Comparison of ENCODE assay signal across 17 cellular contexts in the genomic region with DNA sequence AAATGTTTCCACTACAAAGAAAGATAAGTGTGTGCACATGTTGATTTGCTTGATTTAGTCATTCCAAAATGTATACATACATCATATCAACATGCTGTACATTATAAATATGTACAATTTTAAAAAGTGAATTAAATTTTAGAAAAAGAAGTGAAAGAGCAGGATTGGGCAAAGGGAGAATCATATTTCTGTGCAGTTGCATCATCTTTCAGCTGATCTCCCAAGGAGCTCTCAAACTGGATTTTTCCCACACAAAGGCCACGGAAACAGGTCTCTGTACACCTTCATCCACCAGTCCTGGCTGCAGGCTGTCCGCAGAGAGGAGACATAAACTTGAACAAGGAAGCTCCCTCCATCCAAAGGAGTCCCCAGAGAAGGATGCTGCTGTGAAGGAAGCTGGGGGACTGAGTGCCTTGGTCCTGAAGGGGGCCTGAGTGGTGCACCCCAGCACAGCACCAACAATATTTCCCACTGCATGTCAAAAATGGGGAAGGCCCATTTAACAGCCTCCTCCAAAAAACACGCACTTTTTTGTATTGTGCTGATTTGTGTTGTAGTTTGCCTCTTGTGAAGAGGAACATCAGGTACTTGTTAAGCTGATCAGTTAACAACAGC.
A peak's percentile ranks its signal among the peaks of the same experiment; 100 is the strongest.
DNase-seq lines count a peak whose midpoint lies in the region; ATAC-seq, FAIRE-seq and TF ChIP-seq lines count a peak whose summit lies in the region.
"Had no signal": no experiment of that assay in that cellular context is flagged by ENCODE, and none has a peak within 500 bp of the region (broad histone marks: within the 10 kb centered on the region; RNA-seq: fewer than 3 reads in every experiment).

No MANE protein-coding gene starts in this region.

- peaks cover 2% of the 10 kb centered on the region for H3K27me3 ChIP-seq in mammary epithelial cell (ENCODE audit: insufficient read depth, low read length)
- H3K27me3 ChIP-seq in K562 (ENCODE audit: control insufficient read depth in 2 of 2, insufficient read depth in 2 of 2, low read length in 2 of 2), result no peaks in the 10 kb centered on the region
- peaks cover 0 to 19% (median 0%) of the 10 kb centered on the region in 4 donors for H3K27me3 ChIP-seq in esophagus muscularis mucosa
- H3K27me3 ChIP-seq in hepatocyte, result peaks cover under 1% of the 10 kb centered on the region
- H3K27me3 ChIP-seq: BLaER1 treated with 17β-estradiol and CSF1 and Interleukin-3, amounts not matched to agents 10 nM and 100 nM had no signal

- H3K4me3 ChIP-seq in mammary epithelial cell (replicated peaks in 1 of 3; ENCODE audit: insufficient read depth in 1 of 3, low read depth in 2 of 3, low read length in 3 of 3) (no peak overlapping the region), K562 (no peak overlapping the region), esophagus muscularis mucosa (no peak overlapping the region), hepatocyte (no peak overlapping the region)
- H3K4me3 ChIP-seq: BLaER1 treated with 17β-estradiol and CSF1 and Interleukin-3, amounts not matched to agents 10 nM and 100 nM; GM12878; GM23248 had no signal

- H3K36me3 ChIP-seq in mammary epithelial cell (ENCODE audit: insufficient read depth, low read length) (no peaks in the 10 kb centered on the region), K562 (ENCODE audit: control insufficient read depth, insufficient read depth, low read length) (no peaks in the 10 kb centered on the region), esophagus muscularis mucosa (no peaks in the 10 kb centered on the region), hepatocyte (replicated peaks; ENCODE audit: insufficient read depth, low read depth) (no peaks in the 10 kb centered on the region)
- H3K36me3 ChIP-seq: BLaER1 treated with 17β-estradiol and CSF1 and Interleukin-3, amounts not matched to agents 10 nM and 100 nM had no signal

- no peaks in the 10 kb centered on the region for H3K9me1 ChIP-seq in K562 (ENCODE audit: control insufficient read depth, insufficient read depth, low read length)

- TF ChIP-seq EP300 in K562 (IDR thresholded peaks at IDR 0.05; ENCODE audit: low read length) (peak; percentile 23; the same call in 1 of the 2 replicates), esophagus muscularis mucosa (IDR thresholded peaks at IDR 0.05) (no peak)

- dilution Hi-C loops in mammary epithelial cell (cut with HindIII; ENCODE audit: low sequenced_read_pairs), result no loop called here

- H3K36me3 Mint-ChIP-seq in MCF 10A (ENCODE audit: insufficient read depth, unreplicated experiment), result no peaks in the 10 kb centered on the region
- H3K36me3 Mint-ChIP-seq: CD8-positive, alpha-beta T cell had no signal

- ATAC-seq in K562 (peak; percentile 57; the same call in 2 of the 3 replicates), GM19452 (IDR thresholded peaks at IDR 0.05; ENCODE audit: unreplicated experiment) (no peak)
- ATAC-seq: CD8-positive, alpha-beta T cell; GM12878 had no signal

- CTCF ChIA-PET in MCF 10A (lab: Yijun Ruan, JAX), result interaction anchor here (0.7 kb wide), 1 partner anchor 415 kb away, joined by 3 read pairs; no protein-coding TSS in a partner anchor
- CTCF ChIA-PET in mammary epithelial cell (lab: Charles Lee; ENCODE audit: low non-redundant PET), result no interaction called here
- CTCF ChIA-PET in K562 (lab: Yijun Ruan, JAX; ENCODE audit: low intra/inter-chr PET ratio), result no interaction called here

- H3K4me1 Mint-ChIP-seq in MCF 10A (ENCODE audit: insufficient read depth, unreplicated experiment), result no peaks in the 10 kb centered on the region
- H3K4me1 Mint-ChIP-seq: B cell had no signal

- H3K9me2 ChIP-seq in hepatocyte (replicated peaks; ENCODE audit: insufficient read depth), result no peaks in the 10 kb centered on the region

- no peaks in the 10 kb centered on the region for H4K20me1 ChIP-seq in mammary epithelial cell (ENCODE audit: insufficient read depth, low read length)
- H4K20me1 ChIP-seq in K562 (replicated peaks; ENCODE audit: control insufficient read depth, insufficient read depth, low read length), result no peaks in the 10 kb centered on the region
- H4K20me1 ChIP-seq in hepatocyte (ENCODE audit: insufficient read depth, poor library complexity, severe bottlenecking), result no peaks in the 10 kb centered on the region
- H4K20me1 ChIP-seq: BLaER1 treated with 17β-estradiol and CSF1 and Interleukin-3, amounts not matched to agents 10 nM and 100 nM had no signal

- no peak for TF ChIP-seq CTCF in MCF 10A (IDR thresholded peaks at IDR 0.05; ENCODE audit: unreplicated experiment)
- TF ChIP-seq CTCF in mammary epithelial cell (conservative IDR thresholded peaks at IDR 0.05 in 1 of 2, IDR thresholded peaks at IDR 0.05 in 1 of 2; ENCODE audit: extremely low read depth in 1 of 2, insufficient read depth in 1 of 2, low read depth in 1 of 2, low read length in 2 of 2), result no peak
- no peak for TF ChIP-seq CTCF in K562 (IDR thresholded peaks at IDR 0.05 in 2 of 3, conservative IDR thresholded peaks at IDR 0.05 in 1 of 3; ENCODE audit: insufficient read depth in 2 of 3, low read depth in 1 of 3, low read length in 3 of 3)
- no peak for TF ChIP-seq CTCF in esophagus muscularis mucosa (IDR thresholded peaks at IDR 0.05)
- TF ChIP-seq CTCF in hepatocyte (IDR thresholded peaks at IDR 0.05; ENCODE audit: poor library complexity), result no peak

- intact Hi-C loops in MCF 10A (cut with micrococcal nuclease), result no loop called here
- intact Hi-C loops in mammary epithelial cell (cut with micrococcal nuclease), result no loop called here
- intact Hi-C loops in K562 (cut with micrococcal nuclease), result no loop called here
- intact Hi-C loops in esophagus muscularis mucosa (cut with DNase I), result no loop called here

- H3K4me1 ChIP-seq in mammary epithelial cell (ENCODE audit: insufficient read depth, low read length) (no peaks in the 10 kb centered on the region), K562 (replicated peaks in 1 of 2; ENCODE audit: control insufficient read depth in 2 of 2, insufficient read depth in 2 of 2, low read length in 2 of 2) (0 out of 5 replicates have a peak, but pooled peaks cover 0 to 3% of the 10 kb centered on the region in 2 experiments), esophagus muscularis mucosa (no peaks in the 10 kb centered on the region), hepatocyte (ENCODE audit: insufficient read depth) (no peaks in the 10 kb centered on the region)

- BruUV-seq in MCF 10A (replicated peaks; lab: Mats Ljungman, UMichigan) (no TSS peak), mammary epithelial cell (replicated peaks; lab: Mats Ljungman, UMichigan) (no TSS peak), K562 (replicated peaks; lab: Mats Ljungman, UMichigan) (no TSS peak)

- H3K27ac Mint-ChIP-seq in MCF 10A (ENCODE audit: low read depth, unreplicated experiment), result no peak overlapping the region
- H3K27ac Mint-ChIP-seq: B cell; CD8-positive, alpha-beta T cell had no signal

- H3K4me3 Mint-ChIP-seq in MCF 10A (ENCODE audit: unreplicated experiment), result no peak overlapping the region
- H3K4me3 Mint-ChIP-seq: B cell; CD8-positive, alpha-beta T cell had no signal

- DNase-seq in MCF 10A (ENCODE audit: unreplicated experiment) (peak; percentile 3), mammary epithelial cell (no peak), K562 (ENCODE audit: extremely low read depth in 1 of 4, low spot score in 3 of 4) (no peak), esophagus muscularis mucosa (ENCODE audit: extremely low spot score) (peak; percentile 34), hepatocyte (ENCODE audit: low spot score) (no peak)
- no peak for DNase-seq in activated CD4-positive, alpha-beta T cell treated with anti-CD3 and anti-CD28 coated beads for 1 hour
- DNase-seq: Calu3; CD8-positive, alpha-beta T cell; DMS79 treated with DMSO at 0.1 percent for 48 hours; GM23248; HCEC 1CT had no signal

- no peaks in the 10 kb centered on the region for H3K9me3 ChIP-seq in mammary epithelial cell (replicated peaks; ENCODE audit: insufficient read depth, low read length)
- no peaks in the 10 kb centered on the region for H3K9me3 ChIP-seq in K562 (replicated peaks; ENCODE audit: control insufficient read depth, insufficient read depth, low read depth, low read length)
- no peaks in the 10 kb centered on the region for H3K9me3 ChIP-seq in esophagus muscularis mucosa
- no peaks in the 10 kb centered on the region for H3K9me3 ChIP-seq in hepatocyte (ENCODE audit: low read depth)
- H3K9me3 ChIP-seq: BLaER1 treated with 17β-estradiol and CSF1 and Interleukin-3, amounts not matched to agents 10 nM and 100 nM had no signal

- no peaks in the 10 kb centered on the region for H3K9me3 Mint-ChIP-seq in MCF 10A (ENCODE audit: unreplicated experiment)
- H3K9me3 Mint-ChIP-seq: CD8-positive, alpha-beta T cell had no signal

- TF ChIP-seq RAD21 in K562 (CRISPR knock-in tag; conservative IDR thresholded peaks at IDR 0.05 in 1 of 2, IDR thresholded peaks at IDR 0.05 in 1 of 2), result no peak

- no peak for TF ChIP-seq POLR2A in K562 (conservative IDR thresholded peaks at IDR 0.05)
- TF ChIP-seq POLR2A in esophagus muscularis mucosa (IDR thresholded peaks at IDR 0.05; ENCODE audit: low read depth), result no peak

- 83% methylated on average over 3 of the region's 3 CpGs for WGBS in mammary epithelial cell (ENCODE audit: low coverage, missing lambda C conversion rate)
- 2% methylated on average over 3 of the region's 3 CpGs for WGBS in K562 (ENCODE audit: insufficient coverage, low coverage, missing lambda C conversion rate)
- 87% methylated on average over 3 of the region's 3 CpGs for WGBS in esophagus muscularis mucosa
- WGBS in hepatocyte (ENCODE audit: low lambda C conversion rate, missing lambda C conversion rate), result 83% methylated on average over 3 of the region's 3 CpGs

- H3K4me2 ChIP-seq in mammary epithelial cell (ENCODE audit: insufficient read depth, low read depth, low read length) (no peak overlapping the region), K562 (ENCODE audit: insufficient read depth, low read length) (no peak overlapping the region), hepatocyte (no peak overlapping the region)
- H3K4me2 ChIP-seq: BLaER1 treated with 17β-estradiol and CSF1 and Interleukin-3, amounts not matched to agents 10 nM and 100 nM had no signal

- no peaks in the 10 kb centered on the region for H3K79me2 ChIP-seq in mammary epithelial cell (ENCODE audit: insufficient read depth, low read length)
- H3K79me2 ChIP-seq in K562 (ENCODE audit: control insufficient read depth, insufficient read depth, low read length), result no peaks in the 10 kb centered on the region
- H3K79me2 ChIP-seq in hepatocyte, result no peaks in the 10 kb centered on the region

- POLR2A ChIA-PET in MCF 10A (lab: Yijun Ruan, JAX) (no interaction called here), K562 (lab: Yijun Ruan, JAX) (interaction anchor here (0.7 kb wide), 1 partner anchor 17 kb away, joined by 3 read pairs; no protein-coding TSS in a partner anchor)

- in situ Hi-C loops in mammary epithelial cell (cut with MboI; ENCODE audit: low sequenced_read_pairs in 2 of 2) (no loop called here), K562 (cut with MboI) (no loop called here)

- FAIRE-seq in K562 (lab: Jason Lieb, UNC), result no peak
- FAIRE-seq: GM12878, H54 had no signal

- H3K9ac ChIP-seq in mammary epithelial cell (ENCODE audit: insufficient read depth, low read length) (no peak overlapping the region), K562 (ENCODE audit: insufficient read depth in 1 of 2, low read depth in 2 of 2, low read length in 2 of 2) (no peak overlapping the region)
- H3K9ac ChIP-seq: BLaER1 treated with 17β-estradiol and CSF1 and Interleukin-3, amounts not matched to agents 10 nM and 100 nM; GM23248 had no signal

- H2AFZ ChIP-seq in mammary epithelial cell (ENCODE audit: low read depth, low read length) (no peak overlapping the region), K562 (ENCODE audit: low read depth, low read length) (no peak overlapping the region), hepatocyte (no peak overlapping the region)
- H2AFZ ChIP-seq: GM23248 had no signal

- H3K27ac ChIP-seq in mammary epithelial cell (ENCODE audit: insufficient read depth, low read depth, low read length) (no peak overlapping the region), K562 (ENCODE audit: extremely low read depth, low read depth, low read length) (no peak overlapping the region), esophagus muscularis mucosa (replicated peaks in 1 of 4) (no peak overlapping the region), hepatocyte (no peak overlapping the region)
- H3K27ac ChIP-seq: BLaER1 treated with 17β-estradiol and CSF1 and Interleukin-3, amounts not matched to agents 10 nM and 100 nM; GM23248; HL-60 had no signal

- peaks cover 11% of the 10 kb centered on the region for H3K27me3 Mint-ChIP-seq in MCF 10A (ENCODE audit: insufficient read depth, unreplicated experiment)

Comparison
In these comparisons a context has a peak if more than half of its experiments do, and no peak if none do; other contexts are left out.
1. DNase-seq: peak in MCF 10A (single experiment) and esophagus muscularis mucosa (single experiment); none in mammary epithelial cell (single experiment), K562 (0 of 4), activated CD4-positive, alpha-beta T cell treated with anti-CD3 and anti-CD28 coated beads for 1 hour (single experiment) and hepatocyte (single experiment).